1 cellular context compared by ENCODE assay signal in genomic region chr4:72886602-72887001, GRCh38.
TF ChIP-seq lines count a peak whose summit lies in the region.

No MANE protein-coding gene starts in this region.

TF ChIP-seq in GM23338, 12 proteins besides CTCF, POLR2A, EP300 and RAD21 (continued from another document):
- no peak for TF ChIP-seq REST (IDR thresholded peaks at IDR 0.05; ENCODE audit: unreplicated experiment)
- no peak for TF ChIP-seq JUNB (IDR thresholded peaks at IDR 0.05; ENCODE audit: unreplicated experiment)
- TF ChIP-seq POLR2AphosphoS5 (IDR thresholded peaks at IDR 0.05; ENCODE audit: low read depth): no peak
- no peak for TF ChIP-seq EZH2phosphoT487 (IDR thresholded peaks at IDR 0.05; ENCODE audit: unreplicated experiment)
